ENCODE assay signal across 8 cellular contexts in genomic region chr10:119724630-119725549, GRCh38. TPM values are rescaled to one million over a fixed set of nuclear protein-coding genes. Genes with fewer than 3 reads are reported as not detected.
DNase-seq lines count a peak whose midpoint lies in the region; ATAC-seq and TF ChIP-seq lines count a peak whose summit lies in the region.

No MANE protein-coding gene starts in this region.

- CTCF ChIA-PET in activated B cell treated with CpG ODN at 0.5 μM for 24 hours (lab: Charles Lee), result interaction anchor here (0.7 to 4.6 kb wide), 11 partner anchors 17 to 146 kb away, joined by 3 to 39 read pairs (median 6); no protein-coding TSS in a partner anchor

- H3K36me3 Mint-ChIP-seq in activated B cell treated with CpG ODN at 0.5 μM for 24 hours (ENCODE audit: low read depth) (peaks cover 7% of the 10 kb centered on the region), glutamatergic neuron (ENCODE audit: unreplicated experiment) (peaks cover 7% of the 10 kb centered on the region), progenitor cell of endocrine pancreas (ENCODE audit: insufficient read depth) (no peaks in the 10 kb centered on the region)

- peak; percentile 58 for DNase-seq in Caki2 (ENCODE audit: low read depth)
- DNase-seq in GM19240 (ENCODE audit: insufficient read length, low spot score), result peak; percentile 32
- DNase-seq in Jurkat, Clone E6-1 (ENCODE audit: low read depth, low spot score), result no peak
- no peak for DNase-seq in activated B cell treated with CpG ODN at 0.5 μM for 24 hours
- DNase-seq in glutamatergic neuron, result no peak
- DNase-seq in progenitor cell of endocrine pancreas (ENCODE audit: low spot score, unreplicated experiment), result no peak
- no peak for DNase-seq in NCI-H1694 treated with DMSO at 0.1 percent for 48 hours (lab: John Stamatoyannopoulos, UW)
- DNase-seq in activated effector memory CD4-positive, alpha-beta T cell treated with Interleukin-2 at 50 U/mL for 16 hours, result no peak

- TF ChIP-seq CTCF in activated B cell treated with CpG ODN at 0.5 μM for 24 hours (IDR thresholded peaks at IDR 0.05) (no peak), glutamatergic neuron (IDR thresholded peaks at IDR 0.05; ENCODE audit: partially characterized antibody, unreplicated experiment) (no peak), progenitor cell of endocrine pancreas (IDR thresholded peaks at IDR 0.05; ENCODE audit: unreplicated experiment) (no peak)

- H3K4me1 Mint-ChIP-seq in activated B cell treated with CpG ODN at 0.5 μM for 24 hours (peaks cover 56% of the 10 kb centered on the region), glutamatergic neuron (ENCODE audit: low read depth, unreplicated experiment) (peaks cover 39% of the 10 kb centered on the region), progenitor cell of endocrine pancreas (ENCODE audit: low read depth) (peaks cover 21% of the 10 kb centered on the region)

- H3K27me3 Mint-ChIP-seq in activated B cell treated with CpG ODN at 0.5 μM for 24 hours, result no peaks in the 10 kb centered on the region
- peaks cover 9% of the 10 kb centered on the region for H3K27me3 Mint-ChIP-seq in glutamatergic neuron (ENCODE audit: unreplicated experiment)
- no peaks in the 10 kb centered on the region for H3K27me3 Mint-ChIP-seq in progenitor cell of endocrine pancreas

- POLR2A ChIA-PET in activated B cell treated with CpG ODN at 0.5 μM for 24 hours (lab: Charles Lee), result interaction anchor here (0.7 to 6.2 kb wide), 21 partner anchors 10 to 527 kb away, joined by 3 to 236 read pairs (median 6); partner anchors contain the start of genes BAG3, MCMBP and SEC23IP

- H3K4me3 Mint-ChIP-seq in activated B cell treated with CpG ODN at 0.5 μM for 24 hours (peak overlapping the region; percentile 92), glutamatergic neuron (ENCODE audit: unreplicated experiment) (peak overlapping the region; percentile 86), progenitor cell of endocrine pancreas (ENCODE audit: low read depth) (peak overlapping the region; percentile 67)

- in situ Hi-C loops in Caki2 (cut with HindIII; ENCODE audit: low pct_unique_long_range_greater_than_20kb, low sequenced_read_pairs), result no loop called here

- no peaks in the 10 kb centered on the region for H3K9me3 Mint-ChIP-seq in activated B cell treated with CpG ODN at 0.5 μM for 24 hours
- peaks cover 20% of the 10 kb centered on the region for H3K9me3 Mint-ChIP-seq in glutamatergic neuron (ENCODE audit: unreplicated experiment)
- H3K9me3 Mint-ChIP-seq in progenitor cell of endocrine pancreas (ENCODE audit: low read depth), result no peaks in the 10 kb centered on the region

- intact Hi-C loops in activated B cell treated with CpG ODN at 0.5 μM for 24 hours (cut with micrococcal nuclease), result loop anchor here (1.0 to 5.0 kb wide), 6 partner anchors 16 to 418 kb away; partner anchors contain the start of genes BAG3 and SEC23IP

- H3K4me3 ChIP-seq in Jurkat, Clone E6-1 (ENCODE audit: low read length), result peak overlapping the region; percentile 64

- ATAC-seq in activated B cell treated with CpG ODN at 0.5 μM for 24 hours (ENCODE audit: low read depth), result peak; percentile 0

- peak overlapping the region; percentile 81 for H3K27ac Mint-ChIP-seq in activated B cell treated with CpG ODN at 0.5 μM for 24 hours
- H3K27ac Mint-ChIP-seq in glutamatergic neuron (ENCODE audit: unreplicated experiment), result peak overlapping the region; percentile 97
- peak overlapping the region; percentile 93 for H3K27ac Mint-ChIP-seq in progenitor cell of endocrine pancreas

RNA-seq across cellular contexts. Expression of gene INPP5F, which starts 1.0 kb away (rescaled TPM):
- total RNA-seq in Caki2 (2014; rRNA removed; shearing (Covaris generic); ENCODE audit: low replicate concordance), result 7.0 and 8.9 TPM in 2 replicates
- polyA plus RNA-seq in Jurkat, Clone E6-1 (2012; ENCODE audit: insufficient read depth, insufficient read length), result 9.1 TPM
- total RNA-seq in activated B cell treated with CpG ODN at 0.5 μM for 24 hours (45.9 and 53.5 TPM in 2 replicates), glutamatergic neuron (ENCODE audit: unreplicated experiment) (186 TPM), progenitor cell of endocrine pancreas (46.1 and 47.0 TPM in 2 replicates)

Comparison
In these comparisons a context has a peak if more than half of its experiments do, and no peak if none do; other contexts are left out.
1. DNase-seq: peak in Caki2 (single experiment) and GM19240 (single experiment); none in Jurkat, Clone E6-1 (single experiment), activated B cell treated with CpG ODN at 0.5 μM for 24 hours (single experiment), glutamatergic neuron (single experiment), progenitor cell of endocrine pancreas (single experiment), NCI-H1694 treated with DMSO at 0.1 percent for 48 hours (single experiment) and activated effector memory CD4-positive, alpha-beta T cell treated with Interleukin-2 at 50 U/mL for 16 hours (single experiment).
2. Peak in every context shown above with its lines, with median percentiles within 50 percentile points of each other: H3K27ac Mint-ChIP-seq and H3K4me3 Mint-ChIP-seq.